ENCODE assay signal across 1 cellular context in the genomic region with DNA sequence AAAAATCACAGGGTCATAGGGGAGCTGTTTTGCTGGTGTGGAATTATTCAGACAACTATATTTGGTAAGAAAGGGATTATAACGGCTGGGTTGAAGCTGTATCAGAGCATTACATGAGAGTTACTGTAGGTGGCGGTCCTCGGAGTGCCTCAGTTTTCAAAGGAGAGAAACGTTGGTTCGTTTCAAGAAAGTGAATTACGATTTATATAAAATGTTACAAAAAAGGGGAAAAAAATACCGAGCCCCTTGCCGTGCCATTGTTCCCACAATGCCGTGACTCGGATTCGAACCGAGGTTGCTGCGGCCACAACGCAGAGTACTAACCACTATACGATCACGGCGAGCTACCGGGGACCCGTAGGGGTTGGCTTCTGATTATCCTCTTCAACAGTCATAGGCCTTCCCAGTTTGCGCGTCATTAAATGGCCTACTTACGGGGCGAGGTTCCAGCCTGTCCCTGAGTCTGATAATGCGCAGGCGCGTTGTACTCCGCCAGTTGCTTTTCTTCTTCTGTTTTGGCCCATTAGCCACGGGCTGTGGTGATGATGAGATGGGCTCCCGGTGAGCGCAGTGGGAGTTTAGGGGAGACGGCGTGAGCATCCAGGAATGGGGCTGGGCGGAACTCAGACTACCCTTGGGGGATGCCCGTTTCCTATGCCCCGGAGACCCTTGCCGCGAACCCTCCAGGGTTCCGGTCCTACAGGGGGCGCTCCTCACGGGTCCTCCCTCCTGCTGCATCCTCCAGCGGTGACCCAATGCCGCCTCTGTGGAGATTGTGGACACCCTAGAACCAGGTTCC.
TF ChIP-seq lines count a peak whose summit lies in the region.

No MANE protein-coding gene starts in this region.

TF ChIP-seq in GM12878, 131 proteins besides CTCF, POLR2A, EP300 and RAD21 (continued from another document and continues in another):
- TF ChIP-seq, protein P1, sequence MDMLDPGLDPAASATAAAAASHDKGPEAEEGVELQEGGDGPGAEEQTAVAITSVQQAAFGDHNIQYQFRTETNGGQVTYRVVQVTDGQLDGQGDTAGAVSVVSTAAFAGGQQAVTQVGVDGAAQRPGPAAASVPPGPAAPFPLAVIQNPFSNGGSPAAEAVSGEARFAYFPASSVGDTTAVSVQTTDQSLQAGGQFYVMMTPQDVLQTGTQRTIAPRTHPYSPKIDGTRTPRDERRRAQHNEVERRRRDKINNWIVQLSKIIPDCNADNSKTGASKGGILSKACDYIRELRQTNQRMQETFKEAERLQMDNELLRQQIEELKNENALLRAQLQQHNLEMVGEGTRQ (IDR thresholded peaks at IDR 0.05; ENCODE audit: borderline replicate concordance, low read depth, low read length), result no peak
- TF ChIP-seq CREB1 (IDR thresholded peaks at IDR 0.05; ENCODE audit: low read depth) (peak; percentile 88), ESRRA (IDR thresholded peaks at IDR 0.05; ENCODE audit: low read length) (no peak), IRF4 (IDR thresholded peaks at IDR 0.05; ENCODE audit: low read depth, low read length) (peak; percentile 70), ZBTB4 (CRISPR knock-in tag; IDR thresholded peaks at IDR 0.05) (no peak), NR2F1 (conservative IDR thresholded peaks at IDR 0.05) (peak; percentile 38), BHLHE40 (IDR thresholded peaks at IDR 0.05; ENCODE audit: borderline replicate concordance in 1 of 2, low read depth in 2 of 2, low read length in 1 of 2) (peak in 1 of 2 experiments; percentile 51; a peak in 1 of 4 replicates), CHD4 (IDR thresholded peaks at IDR 0.05) (no peak; the same call in 1 of the 2 replicates), NR2C2 (IDR thresholded peaks at IDR 0.05; ENCODE audit: borderline replicate concordance, control insufficient read depth, insufficient read length, low read depth) (no peak), HDAC6 (IDR thresholded peaks at IDR 0.05; ENCODE audit: unreplicated experiment) (peak; percentile 32), CHD1 (IDR thresholded peaks at IDR 0.05; ENCODE audit: low read depth, low read length) (0 out of 2 replicates have a peak, but pooled peaks have one; percentile 26), CBFB (IDR thresholded peaks at IDR 0.05; ENCODE audit: low read depth) (peak; percentile 87; the same call in 1 of the 2 replicates), TARDBP (IDR thresholded peaks at IDR 0.05; ENCODE audit: borderline replicate concordance) (peak; percentile 96), ATF2 (IDR thresholded peaks at IDR 0.05; ENCODE audit: low read length) (peak; percentile 68), NFIC (IDR thresholded peaks at IDR 0.05; ENCODE audit: low read depth, low read length) (peak; percentile 46), NFYA (IDR thresholded peaks at IDR 0.05; ENCODE audit: borderline replicate concordance, low read depth, low read length) (no peak), CBX3 (IDR thresholded peaks at IDR 0.05; ENCODE audit: borderline replicate concordance, low read depth) (no peak), PKNOX1 (IDR thresholded peaks at IDR 0.05) (no peak), BCLAF1 (IDR thresholded peaks at IDR 0.05) (no peak), ZBTB11 (CRISPR knock-in tag; IDR thresholded peaks at IDR 0.05) (no peak), SMC3 (IDR thresholded peaks at IDR 0.05; ENCODE audit: borderline replicate concordance, low read length) (no peak), MYB (IDR thresholded peaks at IDR 0.05; ENCODE audit: borderline replicate concordance, low read depth, low read length) (no peak), ZNF622 (IDR thresholded peaks at IDR 0.05) (no peak), POLR2AphosphoS5 (IDR thresholded peaks at IDR 0.05; ENCODE audit: low read length) (peak; percentile 95), SREBF1 (IDR thresholded peaks at IDR 0.05; ENCODE audit: low read length) (no peak; the same call in 1 of the 2 replicates), MYC (IDR thresholded peaks at IDR 0.05; ENCODE audit: insufficient read depth, insufficient read length, insufficient replicate concordance, low read length, severe bottlenecking) (no peak), SMAD1 (IDR thresholded peaks at IDR 0.05; ENCODE audit: low read depth, partially characterized antibody) (peak; percentile 79), PML (IDR thresholded peaks at IDR 0.05; ENCODE audit: low read length) (peak; percentile 72), MTA2 (IDR thresholded peaks at IDR 0.05; ENCODE audit: low read depth) (peak; percentile 45; the same call in 1 of the 2 replicates), ZBED1 (IDR thresholded peaks at IDR 0.05; ENCODE audit: borderline replicate concordance) (peak; percentile 42; the same call in 1 of the 2 replicates), SUPT20H (IDR thresholded peaks at IDR 0.05; ENCODE audit: borderline replicate concordance, control insufficient read depth, low read depth, low read length) (no peak), YY1 (IDR thresholded peaks at IDR 0.05; ENCODE audit: low read depth, low read length) (peak; percentile 87), FOXM1 (IDR thresholded peaks at IDR 0.05; ENCODE audit: low read depth, low read length) (no peak), TCF7 (IDR thresholded peaks at IDR 0.05; ENCODE audit: borderline replicate concordance) (no peak), CEBPB (IDR thresholded peaks at IDR 0.05; ENCODE audit: borderline replicate concordance in 1 of 2, low read depth in 2 of 2, low read length in 2 of 2) (peak in 1 of 2 experiments; percentile 21; a peak in 1 of 4 replicates), HCFC1 (IDR thresholded peaks at IDR 0.05; ENCODE audit: low read length) (no peak), NFXL1 (IDR thresholded peaks at IDR 0.05; ENCODE audit: borderline replicate concordance) (no peak), STAT3 (IDR thresholded peaks at IDR 0.05; ENCODE audit: low read depth, low read length) (no peak)
- TF ChIP-seq, protein P2, sequence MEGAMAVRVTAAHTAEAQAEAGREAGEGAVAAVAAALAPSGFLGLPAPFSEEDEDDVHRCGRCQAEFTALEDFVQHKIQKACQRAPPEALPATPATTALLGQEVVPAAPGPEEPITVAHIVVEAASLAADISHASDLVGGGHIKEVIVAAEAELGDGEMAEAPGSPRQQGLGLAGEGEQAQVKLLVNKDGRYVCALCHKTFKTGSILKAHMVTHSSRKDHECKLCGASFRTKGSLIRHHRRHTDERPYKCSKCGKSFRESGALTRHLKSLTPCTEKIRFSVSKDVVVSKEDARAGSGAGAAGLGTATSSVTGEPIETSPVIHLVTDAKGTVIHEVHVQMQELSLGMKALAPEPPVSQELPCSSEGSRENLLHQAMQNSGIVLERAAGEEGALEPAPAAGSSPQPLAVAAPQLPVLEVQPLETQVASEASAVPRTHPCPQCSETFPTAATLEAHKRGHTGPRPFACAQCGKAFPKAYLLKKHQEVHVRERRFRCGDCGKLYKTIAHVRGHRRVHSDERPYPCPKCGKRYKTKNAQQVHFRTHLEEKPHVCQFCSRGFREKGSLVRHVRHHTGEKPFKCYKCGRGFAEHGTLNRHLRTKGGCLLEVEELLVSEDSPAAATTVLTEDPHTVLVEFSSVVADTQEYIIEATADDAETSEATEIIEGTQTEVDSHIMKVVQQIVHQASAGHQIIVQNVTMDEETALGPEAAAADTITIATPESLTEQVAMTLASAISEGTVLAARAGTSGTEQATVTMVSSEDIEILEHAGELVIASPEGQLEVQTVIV (IDR thresholded peaks at IDR 0.05; ENCODE audit: borderline replicate concordance, partially characterized antibody), result no peak
- TF ChIP-seq, protein P3, sequence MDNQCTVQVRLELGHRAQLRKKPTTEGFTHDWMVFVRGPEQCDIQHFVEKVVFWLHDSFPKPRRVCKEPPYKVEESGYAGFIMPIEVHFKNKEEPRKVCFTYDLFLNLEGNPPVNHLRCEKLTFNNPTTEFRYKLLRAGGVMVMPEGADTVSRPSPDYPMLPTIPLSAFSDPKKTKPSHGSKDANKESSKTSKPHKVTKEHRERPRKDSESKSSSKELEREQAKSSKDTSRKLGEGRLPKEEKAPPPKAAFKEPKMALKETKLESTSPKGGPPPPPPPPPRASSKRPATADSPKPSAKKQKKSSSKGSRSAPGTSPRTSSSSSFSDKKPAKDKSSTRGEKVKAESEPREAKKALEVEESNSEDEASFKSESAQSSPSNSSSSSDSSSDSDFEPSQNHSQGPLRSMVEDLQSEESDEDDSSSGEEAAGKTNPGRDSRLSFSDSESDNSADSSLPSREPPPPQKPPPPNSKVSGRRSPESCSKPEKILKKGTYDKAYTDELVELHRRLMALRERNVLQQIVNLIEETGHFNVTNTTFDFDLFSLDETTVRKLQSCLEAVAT (IDR thresholded peaks at IDR 0.05), result peak; percentile 77
- TF ChIP-seq, protein P4, sequence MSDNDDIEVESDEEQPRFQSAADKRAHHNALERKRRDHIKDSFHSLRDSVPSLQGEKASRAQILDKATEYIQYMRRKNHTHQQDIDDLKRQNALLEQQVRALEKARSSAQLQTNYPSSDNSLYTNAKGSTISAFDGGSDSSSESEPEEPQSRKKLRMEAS (IDR thresholded peaks at IDR 0.05; ENCODE audit: low read depth, low read length), result no peak
